ENCODE assay signal across 9 cellular contexts in the genomic region with DNA sequence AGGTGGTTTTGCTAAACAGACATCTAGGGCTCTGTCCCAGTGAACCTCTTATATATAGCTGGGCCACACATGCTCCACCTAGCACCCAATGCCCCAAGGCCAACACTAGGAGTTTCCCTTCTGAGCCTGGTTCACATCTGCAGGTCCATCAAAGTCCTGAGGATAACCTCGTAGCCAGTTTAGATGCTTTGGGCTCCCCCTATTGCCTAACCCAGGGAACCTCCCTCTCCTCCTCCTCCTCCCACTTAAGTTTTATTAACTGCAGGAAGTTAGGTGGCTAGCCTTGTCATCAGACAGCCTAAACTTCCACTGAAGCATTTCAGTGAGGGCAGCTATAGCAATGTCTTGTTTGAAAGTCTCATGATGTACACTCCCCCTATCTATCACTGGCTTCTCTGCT.
A peak's percentile ranks its signal among the peaks of the same experiment; 100 is the strongest.
DNase-seq lines count a peak whose midpoint lies in the region; ATAC-seq and TF ChIP-seq lines count a peak whose summit lies in the region.
"Had no signal": no experiment of that assay in that cellular context is flagged by ENCODE, and none has a peak within 500 bp of the region (broad histone marks: within the 10 kb centered on the region; RNA-seq: fewer than 3 reads in every experiment).

No MANE protein-coding gene starts in this region.

- in situ Hi-C loops in HAP-1 (cut with MboI; ENCODE audit: low sequenced_read_pairs) = loop anchor here (25.0 kb wide), 1 partner anchor 657 kb away; the partner anchor contains the start of gene IRS4

- peaks cover 5% of the 10 kb centered on the region; the same call in 1 of the 2 replicates for H3K27me3 ChIP-seq in HAP-1 (ENCODE audit: low read depth)

- no peak overlapping the region for H3K4me3 Mint-ChIP-seq in natural killer cell
- H3K4me3 Mint-ChIP-seq: activated CD8-positive, alpha-beta T cell treated with anti-CD3 and anti-CD28 coated beads for 36 hours had no signal

- no peaks in the 10 kb centered on the region for H3K36me3 ChIP-seq in HAP-1 (replicated peaks)

- DNase-seq in HAP-1 (ENCODE audit: low spot score in 2 of 2) (peak; percentile 18 to 32), NB4 (ENCODE audit: low read depth) (peak; percentile 47), iPS-NIHi11 (ENCODE audit: low spot score) (peak; percentile 46), DMS153 (lab: John Stamatoyannopoulos, UW) (no peak), natural killer cell (no peak)
- DNase-seq: activated CD8-positive, alpha-beta T cell treated with anti-CD3 and anti-CD28 coated beads for 36 hours had no signal

- no peak overlapping the region for H3K27ac Mint-ChIP-seq in natural killer cell
- H3K27ac Mint-ChIP-seq: activated CD8-positive, alpha-beta T cell treated with anti-CD3 and anti-CD28 coated beads for 36 hours had no signal

- no peaks in the 10 kb centered on the region for H3K9me3 Mint-ChIP-seq in natural killer cell
- H3K9me3 Mint-ChIP-seq: activated CD8-positive, alpha-beta T cell treated with anti-CD3 and anti-CD28 coated beads for 36 hours had no signal

- H3K4me1 ChIP-seq in HAP-1 = peaks cover 1% of the 10 kb centered on the region; the same call in 1 of the 2 replicates

- H3K9me3 ChIP-seq in HAP-1 = no peaks in the 10 kb centered on the region

- ATAC-seq in GM18858 (IDR thresholded peaks at IDR 0.05; ENCODE audit: unreplicated experiment) = peak; percentile 68
- ATAC-seq in HG03342 (IDR thresholded peaks at IDR 0.05; ENCODE audit: unreplicated experiment) = no peak
- no peak for ATAC-seq in natural killer cell
- ATAC-seq: activated CD8-positive, alpha-beta T cell treated with anti-CD3 and anti-CD28 coated beads for 36 hours; Right ventricle myocardium inferior had no signal

- peaks cover 3 to 33% of the 10 kb centered on the region in 2 donors for H3K27me3 Mint-ChIP-seq in natural killer cell (ENCODE audit: low read depth in 2 of 2)
- H3K27me3 Mint-ChIP-seq: activated CD8-positive, alpha-beta T cell treated with anti-CD3 and anti-CD28 coated beads for 36 hours had no signal

- H3K4me1 Mint-ChIP-seq in natural killer cell = no peaks in the 10 kb centered on the region

- intact Hi-C loops in natural killer cell (cut with micrococcal nuclease) = no loop called here

- no peaks in the 10 kb centered on the region for H3K36me3 Mint-ChIP-seq in natural killer cell

- TF ChIP-seq POLR2A in NB4 (IDR thresholded peaks at IDR 0.05; ENCODE audit: extremely low read depth, insufficient read length) = no peak

- TF ChIP-seq CTCF in NB4 (IDR thresholded peaks at IDR 0.05; ENCODE audit: low read depth, low read length) = peak; percentile 9
- TF ChIP-seq CTCF in natural killer cell (IDR thresholded peaks at IDR 0.05) = no peak

- H3K4me3 ChIP-seq in HAP-1 (no peak overlapping the region), NB4 (ENCODE audit: low read depth, low read length) (no peak overlapping the region)

Comparison
In these comparisons a context has a peak if more than half of its experiments do, and no peak if none do; other contexts are left out.
1. DNase-seq: peak in HAP-1 (2 of 2), NB4 (single experiment) and iPS-NIHi11 (single experiment); none in DMS153 (single experiment) and natural killer cell (single experiment).